In genomic region chr1:29743931-29744330, GRCh38 we compare ENCODE assay signal across 20 cellular contexts.
"Had no signal": no experiment of that assay in that cellular context is flagged by ENCODE, and none has a peak within 500 bp of the region (broad histone marks: within the 10 kb centered on the region; RNA-seq: fewer than 3 reads in every experiment).

No MANE protein-coding gene starts in this region.

- H3K4me1 ChIP-seq: Peyer's patch, SJSA1 had no signal

- H3K27ac ChIP-seq: KMS-11, Peyer's patch, SJSA1, SK-N-MC had no signal

- H3K36me3 ChIP-seq: Peyer's patch, SJSA1 had no signal

- DNase-seq: Kasumi-1; MM.1S; NCI-H1092 treated with DMSO at 0.1 percent for 48 hours; NCI-H187; NCI-H2029 treated with DMSO at 0.1 percent for 48 hours; NCI-H345; NCI-H446 treated with DMSO at 0.1 percent for 48 hours; NCI-H510A treated with DMSO at 0.1 percent for 48 hours; NCI-H526; NCI-H748 treated with DMSO at 0.1 percent for 48 hours; NK-92 treated with Interleukin-12 subunit alpha and Interleukin-12 subunit beta, amount 100 ng/mL, for 24 hours; PC-3; Right ventricle myocardium superior; SIG-M5 had no signal

- ATAC-seq: HepG2, K562, PC-3 had no signal

- H3K4me3 ChIP-seq: K562, Peyer's patch, SJSA1, SK-N-MC had no signal

- H3K27me3 ChIP-seq: Peyer's patch had no signal

- H3K9ac ChIP-seq: KMS-11 had no signal

- FAIRE-seq: HepG2, K562 had no signal

- H3K9me3 ChIP-seq: Peyer's patch, SJSA1 had no signal
